In genomic region chr14:58752280-58752679, GRCh38 we compare ENCODE assay signal across 15 cellular contexts.
DNase-seq lines count a peak whose midpoint lies in the region; ATAC-seq, FAIRE-seq and TF ChIP-seq lines count a peak whose summit lies in the region.
"Had no signal": no experiment of that assay in that cellular context is flagged by ENCODE, and none has a peak within 500 bp of the region (broad histone marks: within the 10 kb centered on the region; RNA-seq: fewer than 3 reads in every experiment).

No MANE protein-coding gene starts in this region.

- H3K27ac ChIP-seq in astrocyte (ENCODE audit: low read depth, low read length): no peak overlapping the region
- H3K27ac ChIP-seq: neural progenitor cell had no signal

- H2AFZ ChIP-seq in astrocyte (ENCODE audit: low read depth, low read length): no peak overlapping the region
- H2AFZ ChIP-seq: neural progenitor cell had no signal

- no peaks in the 10 kb centered on the region for H4K20me1 ChIP-seq in astrocyte (ENCODE audit: insufficient read depth, low read length)

- H3K27me3 ChIP-seq in astrocyte (ENCODE audit: insufficient read depth, low read length) (no peaks in the 10 kb centered on the region), skeletal muscle satellite cell (ENCODE audit: control insufficient read depth, insufficient read depth, low read length) (no peaks in the 10 kb centered on the region)
- H3K27me3 ChIP-seq: neural progenitor cell had no signal

- H3K4me3 ChIP-seq in astrocyte (ENCODE audit: insufficient read depth, low read depth, low read length) (no peak overlapping the region), skeletal muscle satellite cell (ENCODE audit: low read length) (no peak overlapping the region)
- H3K4me3 ChIP-seq: lung, neural progenitor cell had no signal

- H3K36me3 ChIP-seq in astrocyte (ENCODE audit: insufficient read depth, low read length): no peaks in the 10 kb centered on the region
- no peaks in the 10 kb centered on the region for H3K36me3 ChIP-seq in skeletal muscle satellite cell (ENCODE audit: insufficient read depth, low read length)
- H3K36me3 ChIP-seq: neural progenitor cell had no signal

- no peak for TF ChIP-seq CTCF in astrocyte (IDR thresholded peaks at IDR 0.05; ENCODE audit: insufficient read depth, low read depth, low read length)
- no peak for TF ChIP-seq CTCF in mesothelial cell of epicardium (IDR thresholded peaks at IDR 0.05; ENCODE audit: unreplicated experiment)

- H3K9ac ChIP-seq in astrocyte (ENCODE audit: low read length): no peak overlapping the region
- H3K9ac ChIP-seq in skeletal muscle satellite cell (ENCODE audit: low read depth, low read length): peak overlapping the region; percentile 34
- H3K9ac ChIP-seq: neural progenitor cell had no signal

- peak; percentile 35 for ATAC-seq in left lobe of liver

- H3K27me3 Mint-ChIP-seq in astrocyte (ENCODE audit: low read depth, unreplicated experiment): peaks cover 5% of the 10 kb centered on the region
- H3K27me3 Mint-ChIP-seq in activated T-helper 1 cell treated with anti-CD3 and anti-CD28 coated beads, Interleukin-12 subunit alpha, Interleukin-12 subunit beta, Interleukin-2, Interleukin-4 antibody, amounts not matched to agents 30 ng/mL and 10 ng/mL and 1 ng/mL, durations not matched to agents 14 hours and 24 hours and 36 hours (ENCODE audit: insufficient read depth): peaks cover 2% of the 10 kb centered on the region
- H3K27me3 Mint-ChIP-seq in mesothelial cell of epicardium (ENCODE audit: low read depth): no peaks in the 10 kb centered on the region
- H3K27me3 Mint-ChIP-seq: activated naive CD4-positive, alpha-beta T cell treated with anti-CD3 and anti-CD28 coated beads, Interleukin-2, amount 50 U/mL, for 24 hours had no signal

- no peak for FAIRE-seq in astrocyte (lab: Jason Lieb, UNC)

- peaks cover 26% of the 10 kb centered on the region for H3K4me1 ChIP-seq in astrocyte (ENCODE audit: insufficient read depth, low read length)
- H3K4me1 ChIP-seq in skeletal muscle satellite cell (ENCODE audit: control insufficient read depth, insufficient read depth, low read length): peaks cover 35% of the 10 kb centered on the region

- H3K4me1 Mint-ChIP-seq in astrocyte (ENCODE audit: low read depth, unreplicated experiment): peaks cover 20% of the 10 kb centered on the region
- H3K4me1 Mint-ChIP-seq in activated T-helper 1 cell treated with anti-CD3 and anti-CD28 coated beads, Interleukin-12 subunit alpha, Interleukin-12 subunit beta, Interleukin-2, Interleukin-4 antibody, amounts not matched to agents 30 ng/mL and 10 ng/mL and 1 ng/mL, durations not matched to agents 14 hours and 24 hours and 36 hours (ENCODE audit: low read depth): peaks cover 15% of the 10 kb centered on the region
- peaks cover 30% of the 10 kb centered on the region for H3K4me1 Mint-ChIP-seq in mesothelial cell of epicardium

- in situ Hi-C loops in ACHN (cut with HindIII; ENCODE audit: low pct_ligation_motif_present, low pct_unique_long_range_greater_than_20kb, low sequenced_read_pairs): no loop called here

- intact Hi-C loops in activated T-helper 1 cell treated with anti-CD3 and anti-CD28 coated beads, Interleukin-12 subunit alpha, Interleukin-12 subunit beta, Interleukin-2, Interleukin-4 antibody, amounts not matched to agents 30 ng/mL and 10 ng/mL and 1 ng/mL, durations not matched to agents 14 hours and 24 hours and 36 hours (cut with micrococcal nuclease): no loop called here

- H3K9me3 Mint-ChIP-seq in astrocyte (ENCODE audit: unreplicated experiment) (no peaks in the 10 kb centered on the region), mesothelial cell of epicardium (no peaks in the 10 kb centered on the region)
- no peaks in the 10 kb centered on the region for H3K9me3 Mint-ChIP-seq in activated T-helper 1 cell treated with anti-CD3 and anti-CD28 coated beads, Interleukin-12 subunit alpha, Interleukin-12 subunit beta, Interleukin-2, Interleukin-4 antibody, amounts not matched to agents 30 ng/mL and 10 ng/mL and 1 ng/mL, durations not matched to agents 14 hours and 24 hours and 36 hours
- H3K9me3 Mint-ChIP-seq: activated naive CD4-positive, alpha-beta T cell treated with anti-CD3 and anti-CD28 coated beads, Interleukin-2, amount 50 U/mL, for 24 hours; endodermal cell; neural progenitor cell had no signal

- H3K4me3 Mint-ChIP-seq in astrocyte (ENCODE audit: unreplicated experiment): no peak overlapping the region
- no peak overlapping the region for H3K4me3 Mint-ChIP-seq in activated T-helper 1 cell treated with anti-CD3 and anti-CD28 coated beads, Interleukin-12 subunit alpha, Interleukin-12 subunit beta, Interleukin-2, Interleukin-4 antibody, amounts not matched to agents 30 ng/mL and 10 ng/mL and 1 ng/mL, durations not matched to agents 14 hours and 24 hours and 36 hours
- no peak overlapping the region for H3K4me3 Mint-ChIP-seq in mesothelial cell of epicardium
- H3K4me3 Mint-ChIP-seq: activated naive CD4-positive, alpha-beta T cell treated with anti-CD3 and anti-CD28 coated beads, Interleukin-2, amount 50 U/mL, for 24 hours; endodermal cell; neural progenitor cell had no signal

- DNase-seq in Ammon's horn (ENCODE audit: low spot score) (peak; percentile 18), astrocyte (ENCODE audit: low read depth) (no peak), left lobe of liver (ENCODE audit: low spot score) (no peak), ACHN (no peak), mesothelial cell of epicardium (ENCODE audit: low spot score in 2 of 2, unreplicated experiment in 2 of 2) (no peak), mesenteric fat pad (ENCODE audit: low spot score) (no peak)
- DNase-seq in activated T-helper 1 cell treated with anti-CD3 and anti-CD28 coated beads, Interleukin-12 subunit alpha, Interleukin-12 subunit beta, Interleukin-2, Interleukin-4 antibody, amounts not matched to agents 30 ng/mL and 10 ng/mL and 1 ng/mL, durations not matched to agents 14 hours and 24 hours and 36 hours (ENCODE audit: low spot score): no peak
- DNase-seq: activated CD4-positive, alpha-beta T cell treated with anti-CD3 and anti-CD28 coated beads for 4 hours; endodermal cell; NCI-H2029 treated with DMSO at 0.1 percent for 48 hours; NCI-H526 treated with DMSO at 0.1 percent for 48 hours had no signal

- H3K27ac Mint-ChIP-seq in astrocyte (ENCODE audit: unreplicated experiment) (no peak overlapping the region), mesothelial cell of epicardium (no peak overlapping the region)
- no peak overlapping the region for H3K27ac Mint-ChIP-seq in activated T-helper 1 cell treated with anti-CD3 and anti-CD28 coated beads, Interleukin-12 subunit alpha, Interleukin-12 subunit beta, Interleukin-2, Interleukin-4 antibody, amounts not matched to agents 30 ng/mL and 10 ng/mL and 1 ng/mL, durations not matched to agents 14 hours and 24 hours and 36 hours
- H3K27ac Mint-ChIP-seq: activated naive CD4-positive, alpha-beta T cell treated with anti-CD3 and anti-CD28 coated beads, Interleukin-2, amount 50 U/mL, for 24 hours; endodermal cell; neural progenitor cell had no signal

- peak overlapping the region; percentile 44 for H3K4me2 ChIP-seq in astrocyte (ENCODE audit: low read length)
- no peak overlapping the region for H3K4me2 ChIP-seq in skeletal muscle satellite cell (ENCODE audit: low read length)
- H3K4me2 ChIP-seq: neural progenitor cell had no signal

- H3K36me3 Mint-ChIP-seq in astrocyte (ENCODE audit: low read depth, unreplicated experiment) (no peaks in the 10 kb centered on the region), mesothelial cell of epicardium (no peaks in the 10 kb centered on the region)
- no peaks in the 10 kb centered on the region for H3K36me3 Mint-ChIP-seq in activated T-helper 1 cell treated with anti-CD3 and anti-CD28 coated beads, Interleukin-12 subunit alpha, Interleukin-12 subunit beta, Interleukin-2, Interleukin-4 antibody, amounts not matched to agents 30 ng/mL and 10 ng/mL and 1 ng/mL, durations not matched to agents 14 hours and 24 hours and 36 hours (ENCODE audit: low read depth)
- H3K36me3 Mint-ChIP-seq: activated naive CD4-positive, alpha-beta T cell treated with anti-CD3 and anti-CD28 coated beads, Interleukin-2, amount 50 U/mL, for 24 hours; neural progenitor cell had no signal

- H3K9me3 ChIP-seq in astrocyte (ENCODE audit: insufficient read depth, low read depth, low read length) (no peaks in the 10 kb centered on the region), skeletal muscle satellite cell (replicated peaks; ENCODE audit: low read length) (no peaks in the 10 kb centered on the region)

- no peaks in the 10 kb centered on the region for H3K79me2 ChIP-seq in astrocyte (ENCODE audit: insufficient read depth, low read length)
